Comparison of ENCODE assay signal across 8 cellular contexts in the genomic region with DNA sequence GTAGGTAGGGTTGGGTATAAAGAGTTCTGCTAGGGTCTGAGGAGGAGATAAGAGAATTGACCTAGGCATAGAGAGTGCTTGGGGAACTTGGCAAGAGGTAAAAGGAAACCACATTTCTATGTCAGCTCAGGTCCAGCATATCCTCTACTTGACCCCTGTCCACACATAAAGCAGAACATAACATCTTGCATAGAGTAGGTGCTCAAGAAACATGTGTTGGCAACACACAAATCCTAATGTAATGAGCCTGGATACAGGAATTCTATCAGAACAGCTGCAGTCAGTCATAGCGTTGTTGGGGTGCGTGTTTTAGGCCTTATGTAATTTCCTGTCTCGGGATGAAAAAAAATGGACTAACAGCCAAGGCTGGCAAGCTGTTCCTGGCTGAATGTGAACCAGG. TPM values are rescaled to one million over a fixed set of nuclear protein-coding genes. Genes with fewer than 3 reads are reported as not detected.
DNase-seq lines count a peak whose midpoint lies in the region; ATAC-seq and TF ChIP-seq lines count a peak whose summit lies in the region.

No MANE protein-coding gene starts in this region.

- no TSS peak for BruUV-seq in PC-9 (replicated peaks; lab: Mats Ljungman, UMichigan)

- H3K4me3 ChIP-seq in lower lobe of right lung (no peak overlapping the region), PC-9 (no peak overlapping the region)

- no peaks in the 10 kb centered on the region for H3K36me3 ChIP-seq in lower lobe of right lung
- H3K36me3 ChIP-seq in PC-9 (ENCODE audit: low read depth): no peaks in the 10 kb centered on the region

- H3K79me2 ChIP-seq in PC-9 (ENCODE audit: low read depth): no peaks in the 10 kb centered on the region

- H3K9me2 ChIP-seq in PC-9 (ENCODE audit: insufficient read depth): no peaks in the 10 kb centered on the region

- H3K9me3 ChIP-seq in lower lobe of right lung: no peaks in the 10 kb centered on the region
- no peaks in the 10 kb centered on the region for H3K9me3 ChIP-seq in PC-9 (ENCODE audit: insufficient read depth, low read depth)

- POLR2A ChIA-PET in PC-9 (lab: Charles Lee; ENCODE audit: unreplicated experiment): no interaction called here

- no peak overlapping the region for H2AFZ ChIP-seq in PC-9

- H3K27me3 ChIP-seq in lower lobe of right lung (ENCODE audit: low read depth): no peaks in the 10 kb centered on the region
- H3K27me3 ChIP-seq in PC-9 (ENCODE audit: insufficient read depth, low read depth): no peaks in the 10 kb centered on the region

- H3K4me1 ChIP-seq in lower lobe of right lung: peaks cover 10% of the 10 kb centered on the region
- no peaks in the 10 kb centered on the region for H3K4me1 ChIP-seq in PC-9 (replicated peaks; ENCODE audit: insufficient read depth)

- ATAC-seq in lower lobe of right lung: peak; percentile 43 to 67
- ATAC-seq in GM21619 (IDR thresholded peaks at IDR 0.05; ENCODE audit: unreplicated experiment): no peak
- no peak for ATAC-seq in GM21825 (IDR thresholded peaks at IDR 0.05; ENCODE audit: unreplicated experiment)
- no peak for ATAC-seq in HG03159 (IDR thresholded peaks at IDR 0.05; ENCODE audit: unreplicated experiment)

- TF ChIP-seq CTCF in lower lobe of right lung (IDR thresholded peaks at IDR 0.05) (no peak), PC-9 (conservative IDR thresholded peaks at IDR 0.05) (no peak)

- no peak overlapping the region for H3K4me2 ChIP-seq in PC-9

- CTCF ChIA-PET in PC-9 (lab: Charles Lee): interaction anchor here (0.6 kb wide), 1 partner anchor 424 kb away, joined by 4 read pairs; no protein-coding TSS in a partner anchor

- intact Hi-C loops in lower lobe of right lung (cut with DNase I): no loop called here
- intact Hi-C loops in PC-9 (cut with micrococcal nuclease; ENCODE audit: unreplicated experiment): no loop called here

- H3K27ac ChIP-seq in angular gyrus (ENCODE audit: low read depth, low read length): peak overlapping the region; percentile 3
- H3K27ac ChIP-seq in lower lobe of right lung: peak overlapping the region; percentile 15
- no peak overlapping the region for H3K27ac ChIP-seq in PC-9

- DNase-seq in AML-193 (lab: John Stamatoyannopoulos, UW) (peak; percentile 64 to 79), HCEC 1CT (peak; percentile 89), lower lobe of right lung (no peak), PC-9 (no peak)

- H4K20me1 ChIP-seq in PC-9 (ENCODE audit: insufficient read depth): no peaks in the 10 kb centered on the region

- no peaks in the 10 kb centered on the region for H3F3A ChIP-seq in PC-9 (ENCODE audit: insufficient read depth, low read depth)

RNA-seq across cellular contexts. Expression of a gene that starts 35.0 kb away (rescaled TPM):
- total RNA-seq in lower lobe of right lung (12.1 TPM), PC-9 (2021) (4.4 and 4.6 TPM in 2 replicates)

Comparison
In these comparisons a context has a peak if more than half of its experiments do, and no peak if none do; other contexts are left out.
1. DNase-seq: peak in AML-193 (2 of 2) and HCEC 1CT (single experiment); none in lower lobe of right lung (single experiment) and PC-9 (0 of 2).
2. ATAC-seq: peak in lower lobe of right lung (2 of 2); none in GM21619 (single experiment), GM21825 (single experiment) and HG03159 (single experiment).